In the genomic region with DNA sequence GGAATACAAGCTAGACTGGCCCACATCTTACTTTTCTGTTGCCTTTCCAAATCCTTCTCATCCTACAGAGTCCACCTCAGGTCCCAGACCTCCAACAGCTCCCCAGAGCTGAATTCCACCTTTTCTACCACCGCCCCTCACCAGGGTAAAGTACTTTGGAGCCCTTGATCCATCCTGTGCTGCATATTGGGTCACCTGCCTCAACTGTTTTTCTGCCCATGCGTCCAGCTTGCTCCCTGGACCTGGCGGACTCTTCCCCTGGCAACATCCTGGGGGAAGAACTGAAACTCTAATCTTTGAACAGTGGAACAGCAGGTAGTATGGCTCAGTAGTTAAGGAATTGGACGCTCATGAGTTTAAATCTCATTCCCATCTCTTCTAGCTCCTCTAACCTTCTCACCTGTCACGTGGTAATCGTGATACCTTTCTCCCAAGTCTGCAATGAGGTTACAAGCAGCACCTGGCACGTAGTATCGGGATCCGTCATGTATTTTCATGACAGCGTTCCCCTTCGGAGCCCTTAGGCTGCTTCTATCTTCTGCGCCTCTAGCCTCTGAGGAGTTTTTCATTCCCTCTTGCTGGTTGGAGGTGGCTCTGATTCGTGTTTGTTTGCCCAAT, we compare ENCODE assay signal across 11 cellular contexts.
"Had no signal": no experiment of that assay in that cellular context is flagged by ENCODE, and none has a peak within 500 bp of the region (broad histone marks: within the 10 kb centered on the region; RNA-seq: fewer than 3 reads in every experiment).

No MANE protein-coding gene starts in this region.

- H3K27ac ChIP-seq: breast epithelium, epithelial cell of prostate, gastrocnemius medialis, right atrium auricular region, upper lobe of left lung had no signal

- H3K9me3 Mint-ChIP-seq: activated naive CD8-positive, alpha-beta T cell treated with anti-CD3 and anti-CD28 coated beads, Interleukin-2, amount 10 ng/mL, durations not matched to agents 7 days and 5 days; dendritic cell treated with granulocyte-macrophage colony-stimulating factor and Interleukin-4, amounts not matched to agents 40 ng/mL and 50 ng/mL, for 4 days; natural killer cell had no signal

- H3K27me3 Mint-ChIP-seq: activated naive CD8-positive, alpha-beta T cell treated with anti-CD3 and anti-CD28 coated beads, Interleukin-2, amount 10 ng/mL, durations not matched to agents 7 days and 5 days had no signal

- H3K36me3 Mint-ChIP-seq: activated naive CD8-positive, alpha-beta T cell treated with anti-CD3 and anti-CD28 coated beads, Interleukin-2, amount 10 ng/mL, durations not matched to agents 7 days and 5 days; natural killer cell had no signal

- H3K9me3 ChIP-seq: breast epithelium, gastrocnemius medialis, right atrium auricular region, upper lobe of left lung had no signal

- FAIRE-seq: small intestine had no signal

- H3K4me3 ChIP-seq: breast epithelium, gastrocnemius medialis, right atrium auricular region, upper lobe of left lung had no signal

- H3K36me3 ChIP-seq: breast epithelium, gastrocnemius medialis, right atrium auricular region, upper lobe of left lung had no signal

- H3K4me1 ChIP-seq: breast epithelium, gastrocnemius medialis had no signal

- H3K27me3 ChIP-seq: breast epithelium, gastrocnemius medialis, right atrium auricular region, upper lobe of left lung had no signal

- H3K4me3 Mint-ChIP-seq: activated CD8-positive, alpha-beta T cell treated with anti-CD3 and anti-CD28 coated beads, Interleukin-2, amount 10 ng/mL, durations not matched to agents 7 days and 5 days; activated naive CD8-positive, alpha-beta T cell treated with anti-CD3 and anti-CD28 coated beads, Interleukin-2, amount 10 ng/mL, durations not matched to agents 7 days and 5 days; dendritic cell treated with granulocyte-macrophage colony-stimulating factor and Interleukin-4, amounts not matched to agents 40 ng/mL and 50 ng/mL, for 4 days; natural killer cell; T-helper 17 cell had no signal

- H3K27ac Mint-ChIP-seq: activated CD8-positive, alpha-beta T cell treated with anti-CD3 and anti-CD28 coated beads, Interleukin-2, amount 10 ng/mL, durations not matched to agents 7 days and 5 days; activated naive CD8-positive, alpha-beta T cell treated with anti-CD3 and anti-CD28 coated beads, Interleukin-2, amount 10 ng/mL, durations not matched to agents 7 days and 5 days; dendritic cell treated with granulocyte-macrophage colony-stimulating factor and Interleukin-4, amounts not matched to agents 40 ng/mL and 50 ng/mL, for 4 days; natural killer cell; T-helper 17 cell had no signal
